8 cellular contexts compared by ENCODE assay signal in the genomic region with DNA sequence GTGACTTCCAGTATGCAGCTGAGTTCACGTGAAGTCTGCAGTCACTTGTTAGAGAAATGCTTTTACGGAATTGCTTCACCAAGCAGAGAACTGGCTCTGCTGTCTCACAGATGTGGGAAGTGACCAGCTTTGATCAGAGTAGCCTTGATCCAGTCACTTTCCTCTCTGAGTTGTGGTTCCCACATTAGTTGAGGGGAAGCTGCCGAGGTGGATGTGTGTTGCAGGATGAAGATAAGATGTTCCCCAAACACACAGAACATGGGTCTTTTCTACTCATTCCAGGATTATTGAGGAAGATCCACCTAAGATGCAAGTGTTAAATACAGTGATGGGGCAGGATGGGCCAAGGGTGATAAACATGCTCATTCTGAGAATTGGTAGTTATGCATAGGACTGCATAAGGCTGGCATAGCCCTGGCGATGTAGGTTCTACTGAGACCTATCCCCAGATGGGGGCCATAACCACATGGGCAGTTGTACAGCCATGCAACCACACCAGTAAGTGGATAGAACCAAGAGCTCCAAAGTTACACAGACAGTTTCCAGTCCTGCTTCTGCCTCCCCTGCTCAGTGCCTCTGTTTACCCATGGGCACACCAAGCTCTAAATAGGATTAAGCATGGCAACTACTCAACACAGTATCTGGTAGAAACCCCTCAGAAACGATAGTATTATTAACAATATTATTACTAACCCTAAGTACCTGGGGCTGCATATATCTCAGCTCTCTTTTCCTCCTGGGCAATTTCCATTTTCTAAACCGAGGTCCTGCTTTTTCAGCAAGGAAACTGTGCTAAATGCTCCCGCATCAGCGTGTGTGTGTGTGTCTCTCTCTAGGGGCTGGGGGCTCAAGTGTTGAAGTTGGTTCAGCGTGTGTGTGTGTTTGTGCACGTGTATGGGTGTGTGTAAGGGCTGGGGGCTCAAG.
A peak's percentile ranks its signal among the peaks of the same experiment; 100 is the strongest.
DNase-seq lines count a peak whose midpoint lies in the region; ATAC-seq and TF ChIP-seq lines count a peak whose summit lies in the region.

No MANE protein-coding gene starts in this region.

- TF ChIP-seq CTCF in BE2C (IDR thresholded peaks at IDR 0.05; ENCODE audit: low read depth, low read length) = no peak
- no peak for TF ChIP-seq CTCF in LNCaP clone FGC (IDR thresholded peaks at IDR 0.05; ENCODE audit: control insufficient read depth, extremely low read depth, insufficient read depth)
- TF ChIP-seq CTCF in dorsolateral prefrontal cortex (IDR thresholded peaks at IDR 0.05 in 54 of 56, conservative IDR thresholded peaks at IDR 0.05 in 2 of 56; ENCODE audit: low read depth in 1 of 56, partially characterized antibody in 56 of 56) = no peak

- H3K4me1 ChIP-seq in BE2C = no peaks in the 10 kb centered on the region

- H3K36me3 ChIP-seq in BE2C = no peaks in the 10 kb centered on the region

- peak overlapping the region; percentile 67 to 90 (median 78) for H3K4me3 Mint-ChIP-seq in naive thymus-derived CD8-positive, alpha-beta T cell

- H3K4me3 ChIP-seq in BE2C (ENCODE audit: low read depth, low read length) (peak overlapping the region; percentile 61), LNCaP clone FGC (ENCODE audit: low read depth, low read length) (peak overlapping the region; percentile 52), dorsolateral prefrontal cortex (peak overlapping the region; percentile 32 to 77 (median 64))

- H3K4me1 Mint-ChIP-seq in naive thymus-derived CD8-positive, alpha-beta T cell = peaks cover 4 to 26% (median 14%) of the 10 kb centered on the region in 4 donors

- peak overlapping the region in 50 of 59 donors; percentile 29 to 88 (median 75) for H3K27ac ChIP-seq in dorsolateral prefrontal cortex

- DNase-seq in BE2C (no peak), LNCaP clone FGC (ENCODE audit: low read depth) (no peak), dorsolateral prefrontal cortex (no peak), NCI-H1436 treated with DMSO at 0.1 percent for 48 hours (lab: John Stamatoyannopoulos, UW) (no peak), hepatic stellate cell (ENCODE audit: low spot score) (no peak)
- DNase-seq in naive thymus-derived CD8-positive, alpha-beta T cell = no peak

- H3K27me3 ChIP-seq in BE2C (no peaks in the 10 kb centered on the region), dorsolateral prefrontal cortex (peaks cover 0 to 7% (median 0%) of the 10 kb centered on the region in 45 donors)

- ATAC-seq in naive thymus-derived CD8-positive, alpha-beta T cell = no peak
- ATAC-seq in GM19328 (IDR thresholded peaks at IDR 0.05; ENCODE audit: unreplicated experiment) = no peak
- no peak for ATAC-seq in HG02763 (IDR thresholded peaks at IDR 0.05; ENCODE audit: unreplicated experiment)

- H3K27ac Mint-ChIP-seq in naive thymus-derived CD8-positive, alpha-beta T cell = peak overlapping the region in 5 of 10 donors; percentile 17 to 87 (median 54)

- H3K9me3 Mint-ChIP-seq in naive thymus-derived CD8-positive, alpha-beta T cell = peaks cover 0 to 3% (median 0%) of the 10 kb centered on the region in 9 donors

- intact Hi-C loops in dorsolateral prefrontal cortex (cut with DNase I) = loop anchor here in 1 of 2 donors (5.0 to 10.0 kb wide), 3 partner anchors 165 to 315 kb away; a partner anchor contains a TSS

- POLR2A ChIA-PET in naive thymus-derived CD8-positive, alpha-beta T cell (lab: Charles Lee) = no interaction called here

- H3K9me3 ChIP-seq in BE2C = no peaks in the 10 kb centered on the region

- no peaks in the 10 kb centered on the region for H3K36me3 Mint-ChIP-seq in naive thymus-derived CD8-positive, alpha-beta T cell

- H3K27me3 Mint-ChIP-seq in naive thymus-derived CD8-positive, alpha-beta T cell = peaks cover 8 to 58% (median 20%) of the 10 kb centered on the region in 5 donors
